In the genomic region with DNA sequence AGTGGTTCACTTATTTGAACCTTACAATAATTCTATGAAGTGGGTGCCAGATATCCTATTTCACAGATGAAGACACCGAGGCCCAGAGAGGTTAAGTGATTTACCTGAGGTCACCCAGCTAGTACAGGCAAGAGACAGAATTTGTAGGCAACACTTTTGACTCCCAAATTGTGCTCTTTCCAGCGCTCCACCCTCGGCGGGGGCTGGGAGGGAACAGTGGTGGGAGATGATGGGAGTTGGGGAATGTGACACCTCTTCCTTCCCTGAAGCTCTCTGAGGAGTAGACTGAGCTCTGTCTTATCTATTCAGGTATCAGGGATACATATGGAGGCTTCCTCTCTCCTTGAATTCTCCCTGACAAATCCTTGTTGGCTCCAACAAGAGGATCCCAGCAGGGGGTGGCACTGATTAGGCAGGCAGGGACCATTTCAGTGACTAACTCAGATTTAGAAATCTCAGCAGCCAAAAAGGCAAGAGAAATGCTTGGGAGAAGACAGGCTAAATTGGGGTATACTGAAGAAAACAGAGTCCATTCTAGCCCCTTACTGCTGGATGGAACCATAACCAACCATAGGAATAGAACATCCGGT, we compare ENCODE assay signal across 1 cellular context.
TF ChIP-seq lines count a peak whose summit lies in the region.

No MANE protein-coding gene starts in this region.

TF ChIP-seq in HepG2, 621 proteins besides CTCF, POLR2A, EP300 and RAD21:
- TF ChIP-seq FOXO4 (CRISPR knock-in tag; conservative IDR thresholded peaks at IDR 0.05) (no peak), MAFG (CRISPR knock-in tag; IDR thresholded peaks at IDR 0.05) (no peak), PBX2 (CRISPR knock-in tag; IDR thresholded peaks at IDR 0.05) (no peak), SNAPC5 (CRISPR knock-in tag; IDR thresholded peaks at IDR 0.05; ENCODE audit: borderline replicate concordance) (no peak), ZNF768 (CRISPR knock-in tag; IDR thresholded peaks at IDR 0.05) (peak; percentile 53; the same call in 1 of the 2 replicates)
- TF ChIP-seq, protein P1, sequence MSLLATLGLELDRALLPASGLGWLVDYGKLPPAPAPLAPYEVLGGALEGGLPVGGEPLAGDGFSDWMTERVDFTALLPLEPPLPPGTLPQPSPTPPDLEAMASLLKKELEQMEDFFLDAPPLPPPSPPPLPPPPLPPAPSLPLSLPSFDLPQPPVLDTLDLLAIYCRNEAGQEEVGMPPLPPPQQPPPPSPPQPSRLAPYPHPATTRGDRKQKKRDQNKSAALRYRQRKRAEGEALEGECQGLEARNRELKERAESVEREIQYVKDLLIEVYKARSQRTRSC (CRISPR knock-in tag; IDR thresholded peaks at IDR 0.05; ENCODE audit: low read depth), result no peak
